In the genomic region with DNA sequence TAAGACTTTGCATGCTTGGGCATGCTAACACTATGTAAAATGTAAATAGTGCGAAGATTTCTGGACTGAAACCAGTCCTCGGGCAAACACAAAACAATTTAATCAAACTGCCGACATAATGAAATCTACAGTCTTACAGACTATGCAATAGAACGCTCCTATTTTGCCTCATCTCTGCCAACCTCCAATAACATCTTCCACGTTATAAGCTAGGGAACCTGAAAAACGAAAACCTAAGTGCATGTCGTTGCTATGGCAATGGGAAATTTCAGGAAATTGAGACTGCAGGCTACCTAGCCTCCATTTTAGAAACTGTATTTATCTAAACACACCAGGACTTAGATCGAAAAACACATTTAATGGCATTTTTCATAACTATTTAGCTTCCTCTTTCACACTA, we compare ENCODE assay signal across 8 cellular contexts. TPM values are rescaled to one million over a fixed set of nuclear protein-coding genes. Genes with fewer than 3 reads are reported as not detected.
A peak's percentile ranks its signal among the peaks of the same experiment; 100 is the strongest.
DNase-seq lines count a peak whose midpoint lies in the region; ATAC-seq, FAIRE-seq and TF ChIP-seq lines count a peak whose summit lies in the region.

No MANE protein-coding gene starts in this region.

- H2AFZ ChIP-seq in ACC112 (ENCODE audit: low read length, unreplicated experiment): no peak overlapping the region

- H3K27me3 ChIP-seq in ACC112 (ENCODE audit: insufficient read depth, low read length): no peaks in the 10 kb centered on the region

- no peak for TF ChIP-seq CTCF in natural killer cell (IDR thresholded peaks at IDR 0.05)

- H3K27ac ChIP-seq in ACC112 (ENCODE audit: low read depth, low read length): peak overlapping the region; percentile 57

- no peaks in the 10 kb centered on the region for H3K9me3 Mint-ChIP-seq in effector memory CD8-positive, alpha-beta T cell
- H3K9me3 Mint-ChIP-seq in natural killer cell: no peaks in the 10 kb centered on the region

- peak overlapping the region; percentile 97 for H3K4me3 ChIP-seq in ACC112 (ENCODE audit: low read depth, low read length)

- H3K4me3 Mint-ChIP-seq in effector memory CD8-positive, alpha-beta T cell: peak overlapping the region; percentile 99 to 100
- H3K4me3 Mint-ChIP-seq in natural killer cell: peak overlapping the region; percentile 100

- H3K4me1 ChIP-seq in ACC112 (ENCODE audit: control insufficient read depth, insufficient read depth, low read length, unreplicated experiment): peaks cover 22% of the 10 kb centered on the region

- peaks cover 83% of the 10 kb centered on the region for H3K79me2 ChIP-seq in ACC112 (ENCODE audit: control insufficient read depth, insufficient read depth, low read length, unreplicated experiment)

- DNase-seq in GM19239 (ENCODE audit: insufficient read length, low spot score) (no peak), RCC 7860 (ENCODE audit: low spot score) (peak; percentile 36), natural killer cell (no peak)
- DNase-seq in effector memory CD8-positive, alpha-beta T cell: no peak

- peaks cover 12% of the 10 kb centered on the region for H3K36me3 ChIP-seq in ACC112 (ENCODE audit: insufficient read depth, low read length)

- peak overlapping the region; percentile 98 to 99 for H3K27ac Mint-ChIP-seq in effector memory CD8-positive, alpha-beta T cell
- peak overlapping the region; percentile 98 to 100 for H3K27ac Mint-ChIP-seq in natural killer cell

- ATAC-seq in effector memory CD8-positive, alpha-beta T cell (replicated peaks): no peak
- ATAC-seq in natural killer cell (no peak), GM19351 (IDR thresholded peaks at IDR 0.05; ENCODE audit: unreplicated experiment) (no peak), GM21367 (IDR thresholded peaks at IDR 0.05; ENCODE audit: unreplicated experiment) (no peak), GM21447 (IDR thresholded peaks at IDR 0.05; ENCODE audit: unreplicated experiment) (no peak)

- peaks cover 16% of the 10 kb centered on the region for H3K36me3 Mint-ChIP-seq in effector memory CD8-positive, alpha-beta T cell (ENCODE audit: insufficient read depth)
- H3K36me3 Mint-ChIP-seq in natural killer cell: peaks cover 6% of the 10 kb centered on the region

- no peaks in the 10 kb centered on the region for H3K27me3 Mint-ChIP-seq in effector memory CD8-positive, alpha-beta T cell
- H3K27me3 Mint-ChIP-seq in natural killer cell (ENCODE audit: low read depth in 2 of 2): no peaks in the 10 kb centered on the region

- peaks cover 41 to 62% of the 10 kb centered on the region in 2 donors for H3K4me1 Mint-ChIP-seq in effector memory CD8-positive, alpha-beta T cell (ENCODE audit: low read depth in 2 of 2)
- peaks cover 55 to 63% of the 10 kb centered on the region in 2 donors for H3K4me1 Mint-ChIP-seq in natural killer cell

- peak; percentile 71 for FAIRE-seq in GM19239 (lab: Jason Lieb, UNC)
- no peak for FAIRE-seq in RCC 7860 (lab: Jason Lieb, UNC)

- intact Hi-C loops in natural killer cell (cut with micrococcal nuclease): loop anchor here (2.0 kb wide), 1 partner anchor 97 kb away; the partner anchor contains the start of gene HIPK3

RNA-seq across cellular contexts. Expression of gene CSTF3, which starts 1.1 kb away (rescaled TPM):
- 10 to 100 TPM; 10.9 to 15.6 (median 12.0) TPM for total RNA-seq in natural killer cell
